Comparison of ENCODE assay signal across 9 cellular contexts in genomic region chr4:40739347-40739746, GRCh38.
"Had no signal": no experiment of that assay in that cellular context is flagged by ENCODE, and none has a peak within 500 bp of the region (broad histone marks: within the 10 kb centered on the region; RNA-seq: fewer than 3 reads in every experiment).

No MANE protein-coding gene starts in this region.

- H3K9me3 ChIP-seq: HAP-1 had no signal

- H3K36me3 ChIP-seq: HAP-1 had no signal

- H3K4me3 ChIP-seq: GM23248, HAP-1 had no signal

- ATAC-seq: HCT116, HepG2 had no signal

- H3K27ac ChIP-seq: GM23248, HL-60 had no signal

- FAIRE-seq: HepG2 had no signal

- DNase-seq: GM23248, GOT3, H7, HFFc6, KBM-7 had no signal

- H3K9ac ChIP-seq: GM23248 had no signal
